8 cellular contexts compared by ENCODE assay signal in the genomic region with DNA sequence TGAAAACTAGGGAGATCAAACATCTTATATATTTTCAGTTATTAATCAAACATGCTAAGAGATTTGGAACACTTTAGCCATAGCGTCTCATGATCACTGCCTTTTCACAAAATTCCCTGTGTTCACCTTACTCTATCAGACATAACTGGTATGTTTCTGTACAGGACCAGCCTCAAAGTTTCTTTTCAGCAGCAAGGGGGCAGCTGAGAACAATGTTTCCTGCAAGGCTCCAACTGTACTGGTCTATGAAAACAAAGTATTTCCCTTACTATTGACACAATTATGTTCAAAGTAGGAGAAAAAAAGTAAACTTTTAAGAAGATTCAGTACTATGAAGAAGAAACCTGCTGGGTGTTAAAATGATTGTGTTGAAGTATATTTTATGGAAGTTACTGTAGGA.
DNase-seq lines count a peak whose midpoint lies in the region; ATAC-seq, FAIRE-seq and TF ChIP-seq lines count a peak whose summit lies in the region.

No MANE protein-coding gene starts in this region.

- H2BK5ac ChIP-seq in IMR-90 (ENCODE audit: low read depth, low read length, poor library complexity, severe bottlenecking) = no peak overlapping the region

- H3K4me3 ChIP-seq in IMR-90 (ENCODE audit: insufficient read depth, low read depth, low read length) (no peak overlapping the region), coronary artery (no peak overlapping the region), HepG2 (replicated peaks in 1 of 3; ENCODE audit: insufficient read depth in 1 of 3, low read depth in 2 of 3, low read length in 3 of 3) (no peak overlapping the region), PC-9 (no peak overlapping the region)

- H3K36me3 ChIP-seq in IMR-90 (ENCODE audit: control insufficient read depth, insufficient read depth, low read length) (no peaks in the 10 kb centered on the region), HepG2 (replicated peaks in 1 of 2; ENCODE audit: control insufficient read depth in 1 of 2, insufficient read depth in 2 of 2, low read length in 2 of 2) (peaks cover 0 to 10% of the 10 kb centered on the region in 2 experiments; a peak in 2 of 5 replicates), PC-9 (ENCODE audit: low read depth) (peaks cover 15% of the 10 kb centered on the region; the same call in 1 of the 2 replicates)

- CTCF ChIA-PET in IMR-90 (lab: Yijun Ruan, JAX) (interaction anchor here (0.8 to 2.6 kb wide), 8 partner anchors 11 to 485 kb away, joined by 3 to 16 read pairs (median 6); a partner anchor contains a TSS), HepG2 (lab: Yijun Ruan, JAX; ENCODE audit: low intra/inter-chr PET ratio, low total read pairs) (no interaction called here), PC-9 (lab: Charles Lee) (interaction anchor here (1.0 kb wide), 1 partner anchor 172 kb away, joined by 6 read pairs; no protein-coding TSS in a partner anchor)

- H3K79me2 ChIP-seq in HepG2 (ENCODE audit: insufficient read depth, low read length) (no peaks in the 10 kb centered on the region), PC-9 (ENCODE audit: low read depth) (no peaks in the 10 kb centered on the region)

- H3K9me1 ChIP-seq in IMR-90 (ENCODE audit: insufficient read depth, low read length) = no peaks in the 10 kb centered on the region

- H3K23ac ChIP-seq in IMR-90 (ENCODE audit: low read depth, low read length) = no peak overlapping the region

- intact Hi-C loops in IMR-90 (cut with micrococcal nuclease) (loop anchor here (1.0 to 5.0 kb wide), 4 partner anchors 57 to 173 kb away; no protein-coding TSS in a partner anchor), HepG2 (cut with micrococcal nuclease; ENCODE audit: unreplicated experiment) (loop anchor here (1.0 to 10.0 kb wide), 3 partner anchors 70 to 173 kb away; no protein-coding TSS in a partner anchor), PC-9 (cut with micrococcal nuclease; ENCODE audit: unreplicated experiment) (no loop called here)

- no peak overlapping the region for H2BK120ac ChIP-seq in IMR-90 (ENCODE audit: low read depth, low read length)

- H3K79me1 ChIP-seq in IMR-90 (ENCODE audit: low read depth in 1 of 2, low read length in 2 of 2) = no peaks in the 10 kb centered on the region

- dilution Hi-C loops in IMR-90 (cut with HindIII; ENCODE audit: low sequenced_read_pairs, unreplicated experiment) = no loop called here

- H3K4me1 ChIP-seq in IMR-90 (ENCODE audit: control insufficient read depth, insufficient read depth, low read length) (peaks cover 5% of the 10 kb centered on the region; the same call in 1 of the 2 replicates), HepG2 (ENCODE audit: insufficient read depth, low read length) (peaks cover 11% of the 10 kb centered on the region; the same call in 1 of the 2 replicates), PC-9 (replicated peaks; ENCODE audit: insufficient read depth) (no peaks in the 10 kb centered on the region)

- DNase-seq in AG20443 (ENCODE audit: low spot score) = peak; percentile 44
- peak; percentile 51 for DNase-seq in IMR-90
- no peak for DNase-seq in coronary artery (ENCODE audit: low spot score)
- DNase-seq in HepG2 (ENCODE audit: low spot score) = peak; percentile 5
- DNase-seq in PC-9 = no peak
- no peak for DNase-seq in hippocampal formation (lab: John Stamatoyannopoulos, UW)
- DNase-seq in NCI-H2171 (lab: John Stamatoyannopoulos, UW) = no peak

- no peak overlapping the region for H3K18ac ChIP-seq in IMR-90 (ENCODE audit: low read depth, low read length)

- FAIRE-seq in HepG2 (lab: Jason Lieb, UNC) = no peak

- H2BK15ac ChIP-seq in IMR-90 (ENCODE audit: low read depth, low read length) = no peak overlapping the region

- H4K5ac ChIP-seq in IMR-90 (ENCODE audit: low read depth, low read length) = no peak overlapping the region

- no peaks in the 10 kb centered on the region for H3K27me3 ChIP-seq in IMR-90 (ENCODE audit: control insufficient read depth, insufficient read depth, low read length)
- H3K27me3 ChIP-seq in HepG2 (ENCODE audit: control insufficient read depth in 1 of 2, insufficient read depth in 2 of 2, low read length in 2 of 2) = no peaks in the 10 kb centered on the region
- H3K27me3 ChIP-seq in PC-9 (ENCODE audit: insufficient read depth, low read depth) = no peaks in the 10 kb centered on the region

- H2AFZ ChIP-seq in IMR-90 (replicated peaks; ENCODE audit: low read length, poor library complexity) (no peak overlapping the region), HepG2 (ENCODE audit: low read length) (no peak overlapping the region), PC-9 (no peak overlapping the region)

- TF ChIP-seq CTCF in IMR-90 (conservative IDR thresholded peaks at IDR 0.05; ENCODE audit: low read depth, low read length) (peak; percentile 56), coronary artery (IDR thresholded peaks at IDR 0.05) (peak; percentile 40), HepG2 (CRISPR knock-in tag; IDR thresholded peaks at IDR 0.05) (peak; percentile 29), PC-9 (conservative IDR thresholded peaks at IDR 0.05) (no peak)

- no peak overlapping the region for H2AK9ac ChIP-seq in IMR-90 (replicated peaks; ENCODE audit: low read depth, low read length, poor library complexity)

- no peak overlapping the region for H3K9ac ChIP-seq in IMR-90 (ENCODE audit: low read depth, low read length)
- no peak overlapping the region for H3K9ac ChIP-seq in HepG2 (ENCODE audit: insufficient read depth, low read depth, low read length)

- no peak overlapping the region for H2AK5ac ChIP-seq in IMR-90 (ENCODE audit: low read depth, low read length)

- H3K14ac ChIP-seq in IMR-90 (replicated peaks; ENCODE audit: low read depth, low read length) = no peak overlapping the region

- H2BK20ac ChIP-seq in IMR-90 (ENCODE audit: low read depth, low read length) = 0 out of 2 replicates have a peak overlapping the region, but pooled peaks have one; percentile 36

- ATAC-seq in IMR-90 (ENCODE audit: low read depth) (peak; percentile 84), HepG2 (peak; percentile 51; the same call in 1 of the 3 replicates), HG03565 (IDR thresholded peaks at IDR 0.05; ENCODE audit: unreplicated experiment) (no peak)

- H3K4me2 ChIP-seq in IMR-90 (ENCODE audit: low read depth, low read length) (no peak overlapping the region), HepG2 (ENCODE audit: low read depth, low read length) (no peak overlapping the region), PC-9 (no peak overlapping the region)

- H4K91ac ChIP-seq in IMR-90 (ENCODE audit: insufficient read depth, low read depth, low read length) = no peak overlapping the region

- no peaks in the 10 kb centered on the region for H3K9me2 ChIP-seq in PC-9 (ENCODE audit: insufficient read depth)

- H3K4ac ChIP-seq in IMR-90 (ENCODE audit: low read depth, low read length) = no peak overlapping the region

- no CpG with 5 or more reads among the region's 1 CpG for WGBS in IMR-90 (ENCODE audit: extremely low coverage in 2 of 2, insufficient read length in 1 of 2), 2 experiments
- 100% methylated on average over 1 of the region's 1 CpG for WGBS in HepG2 (ENCODE audit: low lambda C conversion rate)

- no peak overlapping the region for H4K8ac ChIP-seq in IMR-90 (ENCODE audit: low read depth in 2 of 2, low read length in 2 of 2)

- POLR2A ChIA-PET in IMR-90 (lab: Charles Lee; ENCODE audit: unreplicated experiment) = interaction anchor here (0.6 kb wide), 1 partner anchor 10 kb away, joined by 4 read pairs; no protein-coding TSS in a partner anchor
- POLR2A ChIA-PET in HepG2 (lab: Yijun Ruan, JAX) = no interaction called here
- POLR2A ChIA-PET in PC-9 (lab: Charles Lee; ENCODE audit: unreplicated experiment) = no interaction called here

- H3F3A ChIP-seq in PC-9 (ENCODE audit: insufficient read depth, low read depth) = no peaks in the 10 kb centered on the region

- TF ChIP-seq POLR2A in IMR-90 (IDR thresholded peaks at IDR 0.05; ENCODE audit: low read depth, low read length) (no peak), HepG2 (IDR thresholded peaks at IDR 0.05; ENCODE audit: insufficient read depth in 1 of 2, low read depth in 2 of 2, low read length in 2 of 2) (no peak)

- no TSS peak for BruUV-seq in IMR-90 (replicated peaks; lab: Mats Ljungman, UMichigan)
- no TSS peak for BruUV-seq in HepG2 (replicated peaks; lab: Mats Ljungman, UMichigan)
- no TSS peak for BruUV-seq in PC-9 (replicated peaks; lab: Mats Ljungman, UMichigan)

- TF ChIP-seq EP300 in HepG2 (IDR thresholded peaks at IDR 0.05; ENCODE audit: low read depth in 2 of 2, low read length in 2 of 2) = no peak
- TF ChIP-seq EP300 in HepG2 (CRISPR knock-in tag; IDR thresholded peaks at IDR 0.05; ENCODE audit: borderline replicate concordance) = no peak

- no peak overlapping the region for H3K56ac ChIP-seq in IMR-90 (ENCODE audit: extremely low read depth, insufficient read depth, low read length)

- TF ChIP-seq RAD21 in IMR-90 (IDR thresholded peaks at IDR 0.05; ENCODE audit: low read length) (peak; percentile 56), HepG2 (CRISPR knock-in tag; IDR thresholded peaks at IDR 0.05) (no peak)

- in situ Hi-C loops in IMR-90 (cut with MboI; ENCODE audit: low sequenced_read_pairs) = no loop called here
- in situ Hi-C loops in HepG2 (cut with HindIII; ENCODE audit: extremely low pct_ligation_motif_present, low pct_unique_long_range_greater_than_20kb) = no loop called here

- no peak overlapping the region for H3K27ac ChIP-seq in IMR-90 (ENCODE audit: insufficient read depth, low read length)
- H3K27ac ChIP-seq in coronary artery = no peak overlapping the region
- H3K27ac ChIP-seq in HepG2 (ENCODE audit: extremely low read length, insufficient read depth, low read length) = no peak overlapping the region
- H3K27ac ChIP-seq in PC-9 = no peak overlapping the region

- H4K20me1 ChIP-seq in IMR-90 (ENCODE audit: insufficient read depth, low read length) (no peaks in the 10 kb centered on the region), HepG2 (ENCODE audit: insufficient read depth, low read length) (no peaks in the 10 kb centered on the region), PC-9 (ENCODE audit: insufficient read depth) (no peaks in the 10 kb centered on the region)

- H3K9me3 ChIP-seq in IMR-90 (ENCODE audit: control insufficient read depth, insufficient read depth, low read length) = no peaks in the 10 kb centered on the region
- H3K9me3 ChIP-seq in HepG2 (ENCODE audit: low read length) = no peaks in the 10 kb centered on the region
- no peaks in the 10 kb centered on the region for H3K9me3 ChIP-seq in PC-9 (ENCODE audit: insufficient read depth, low read depth)

TF ChIP-seq in IMR-90, 13 proteins besides CTCF, POLR2A, EP300 and RAD21:
- TF ChIP-seq SMC3 (IDR thresholded peaks at IDR 0.05; ENCODE audit: low read depth, low read length) (peak; percentile 59), MAZ (IDR thresholded peaks at IDR 0.05; ENCODE audit: borderline replicate concordance, low read depth, low read length) (no peak), NFE2L2 (IDR thresholded peaks at IDR 0.05; ENCODE audit: low read depth, low read length) (no peak)

TF ChIP-seq in HepG2, 621 proteins besides CTCF, POLR2A, EP300 and RAD21 (continues in another document):
- TF ChIP-seq STAG1 (CRISPR knock-in tag; IDR thresholded peaks at IDR 0.05) = peak; percentile 29; the same call in 1 of the 2 replicates

Comparison
In these comparisons a context has a peak if more than half of its experiments do, and no peak if none do; other contexts are left out.
1. DNase-seq: peak in AG20443 (single experiment), IMR-90 (single experiment) and HepG2 (single experiment); none in coronary artery (single experiment), PC-9 (0 of 2), hippocampal formation (0 of 2) and NCI-H2171 (single experiment).